ENCODE assay signal across 9 cellular contexts in genomic region chr2:162029287-162029901, GRCh38. TPM values are rescaled to one million over a fixed set of nuclear protein-coding genes. Genes with fewer than 3 reads are reported as not detected.
DNase-seq lines count a peak whose midpoint lies in the region; ATAC-seq and TF ChIP-seq lines count a peak whose summit lies in the region.
"Had no signal": no experiment of that assay in that cellular context is flagged by ENCODE, and none has a peak within 500 bp of the region (broad histone marks: within the 10 kb centered on the region; RNA-seq: fewer than 3 reads in every experiment).

No MANE protein-coding gene starts in this region.

- no peaks in the 10 kb centered on the region for H3K27me3 Mint-ChIP-seq in natural killer cell (ENCODE audit: low read depth in 2 of 2)

- POLR2A ChIA-PET in RWPE1 (lab: Yijun Ruan, JAX; ENCODE audit: low non-redundant PET), result no interaction called here

- no peak overlapping the region for H3K4me3 Mint-ChIP-seq in natural killer cell

- intact Hi-C loops in natural killer cell (cut with micrococcal nuclease), result no loop called here

- ATAC-seq in natural killer cell, result no peak

- H3K27ac ChIP-seq in RWPE1, result peak overlapping the region; percentile 93

- TF ChIP-seq CTCF in RWPE1 (conservative IDR thresholded peaks at IDR 0.05; ENCODE audit: low read depth) (no peak), fibroblast of the aortic adventitia (IDR thresholded peaks at IDR 0.05; ENCODE audit: insufficient read depth, low read length) (no peak), natural killer cell (IDR thresholded peaks at IDR 0.05) (no peak)

- CTCF ChIA-PET in RWPE1 (lab: Yijun Ruan, JAX), result no interaction called here

- H3K9me3 Mint-ChIP-seq in natural killer cell, result no peaks in the 10 kb centered on the region

- no peaks in the 10 kb centered on the region for H3K36me3 Mint-ChIP-seq in natural killer cell

- no peak overlapping the region for H3K27ac Mint-ChIP-seq in natural killer cell

- no peak overlapping the region for H3K4me3 ChIP-seq in fibroblast of the aortic adventitia (ENCODE audit: low read depth, low read length)

- DNase-seq in GOT3 (lab: John Stamatoyannopoulos, UW) (peak; percentile 8), RWPE1 (ENCODE audit: low spot score) (peak; percentile 90), fibroblast of the aortic adventitia (ENCODE audit: low read depth) (peak; percentile 77), renal cortical epithelial cell (ENCODE audit: low read depth) (peak; percentile 81), D341Med (ENCODE audit: low spot score) (no peak), COLO668 (lab: John Stamatoyannopoulos, UW; ENCODE audit: unreplicated experiment) (no peak), natural killer cell (no peak), mesenteric fat pad (ENCODE audit: low spot score) (no peak)
- DNase-seq: NCI-H82 had no signal

- no peaks in the 10 kb centered on the region for H3K4me1 Mint-ChIP-seq in natural killer cell

RNA-seq across cellular contexts. Expression of gene DPP4, which starts 44.6 kb away (rescaled TPM):
- total RNA-seq in fibroblast of the aortic adventitia (ENCODE audit: low replicate concordance) (138 and 203 TPM in 2 replicates), renal cortical epithelial cell (65.7 and 374 TPM in 2 replicates), natural killer cell (1 to 10 TPM; 1.8 to 2.3 (median 1.8) TPM), mesenteric fat pad (6.9 TPM)

Comparison
In these comparisons a context has a peak if more than half of its experiments do, and no peak if none do; other contexts are left out.
1. DNase-seq: peak in GOT3 (single experiment), RWPE1 (single experiment), fibroblast of the aortic adventitia (single experiment) and renal cortical epithelial cell (single experiment); none in D341Med (single experiment), COLO668 (single experiment), natural killer cell (single experiment) and mesenteric fat pad (single experiment).